Comparison of ENCODE assay signal across 1 cellular context in genomic region chr17:42188749-42189650, GRCh38.
TF ChIP-seq lines count a peak whose summit lies in the region.

No MANE protein-coding gene starts in this region.

TF ChIP-seq in H1, 55 proteins besides CTCF, POLR2A, EP300 and RAD21:
- TF ChIP-seq KDM4A (IDR thresholded peaks at IDR 0.05; ENCODE audit: low read depth, low read length, severe bottlenecking) = no peak
- TF ChIP-seq YY1 (IDR thresholded peaks at IDR 0.05; ENCODE audit: low read depth, low read length) = no peak
- no peak for TF ChIP-seq MAFK (IDR thresholded peaks at IDR 0.05; ENCODE audit: low read depth, low read length)
- no peak for TF ChIP-seq JUND (IDR thresholded peaks at IDR 0.05; ENCODE audit: low read length)
- TF ChIP-seq CEBPB (IDR thresholded peaks at IDR 0.05; ENCODE audit: low read depth, low read length) = no peak
- TF ChIP-seq TAF1 (IDR thresholded peaks at IDR 0.05; ENCODE audit: low read depth, low read length) = no peak
- TF ChIP-seq BRCA1 (IDR thresholded peaks at IDR 0.05; ENCODE audit: low read depth, low read length) = no peak
- TF ChIP-seq EZH2 (IDR thresholded peaks at IDR 0.05; ENCODE audit: low read depth, low read length, severe bottlenecking) = no peak
- no peak for TF ChIP-seq EGR1 (IDR thresholded peaks at IDR 0.05; ENCODE audit: borderline replicate concordance, low read depth, low read length)
- TF ChIP-seq SIRT6 (IDR thresholded peaks at IDR 0.05; ENCODE audit: low read length) = no peak
- TF ChIP-seq CHD1 (IDR thresholded peaks at IDR 0.05; ENCODE audit: low read depth, low read length) = no peak
- no peak for TF ChIP-seq RXRA (IDR thresholded peaks at IDR 0.05; ENCODE audit: insufficient read depth, low read depth, low read length)
- TF ChIP-seq SRF (IDR thresholded peaks at IDR 0.05; ENCODE audit: low read depth, low read length) = no peak
- no peak for TF ChIP-seq NRF1 (IDR thresholded peaks at IDR 0.05; ENCODE audit: low read depth, low read length)
- TF ChIP-seq TCF12 (IDR thresholded peaks at IDR 0.05; ENCODE audit: low read depth, low read length) = no peak
- no peak for TF ChIP-seq CHD7 (IDR thresholded peaks at IDR 0.05; ENCODE audit: insufficient replicate concordance, low read length)
- no peak for TF ChIP-seq BCL11A (IDR thresholded peaks at IDR 0.05; ENCODE audit: low read depth in 2 of 2, low read length in 2 of 2)
- no peak for TF ChIP-seq SUZ12 (IDR thresholded peaks at IDR 0.05; ENCODE audit: low read length)
- TF ChIP-seq HDAC2 (IDR thresholded peaks at IDR 0.05; ENCODE audit: borderline replicate concordance in 1 of 2, low read depth in 2 of 2, low read length in 2 of 2) = no peak
- no peak for TF ChIP-seq ASH2L (IDR thresholded peaks at IDR 0.05; ENCODE audit: low read length)
